In genomic region chr6:132798820-132799538, GRCh38 we compare ENCODE assay signal across 8 cellular contexts. TPM values are rescaled to one million over a fixed set of nuclear protein-coding genes. Genes with fewer than 3 reads are reported as not detected.
DNase-seq lines count a peak whose midpoint lies in the region; ATAC-seq, FAIRE-seq and TF ChIP-seq lines count a peak whose summit lies in the region.

No MANE protein-coding gene starts in this region.

- H3K4me1 Mint-ChIP-seq in activated T-helper 2 cell treated with anti-CD3 and anti-CD28 coated beads, Interferon-gamma antibody, Interleukin-2, Interleukin-4, amounts not matched to agents 10 μg/mL and 5 μg/mL and 100 μg/mL, durations not matched to agents 14 hours and 24 hours and 36 hours (ENCODE audit: low read depth): peaks cover 6% of the 10 kb centered on the region
- H3K4me1 Mint-ChIP-seq in neural crest cell: peaks cover 16% of the 10 kb centered on the region

- peaks cover 0 to 5% (median 0%) of the 10 kb centered on the region in 4 donors for H3K36me3 ChIP-seq in transverse colon

- TF ChIP-seq EP300 in transverse colon (IDR thresholded peaks at IDR 0.05; ENCODE audit: low read depth): no peak

- in situ Hi-C loops in transverse colon (cut with MboI; ENCODE audit: low pct_ligation_motif_present in 1 of 4, low pct_unique_long_range_greater_than_20kb in 1 of 4, low sequenced_read_pairs in 3 of 4): loop anchor here in 1 of 4 donors (25.0 kb wide), 1 partner anchor 262 kb away; the partner anchor contains the start of gene TAAR9

- TF ChIP-seq CTCF in foreskin keratinocyte (conservative IDR thresholded peaks at IDR 0.05) (peak; percentile 83), neural crest cell (conservative IDR thresholded peaks at IDR 0.05) (peak; percentile 90), transverse colon (IDR thresholded peaks at IDR 0.05) (peak; percentile 66 to 76 (median 69))

- no peak for FAIRE-seq in RCC 7860 (lab: Jason Lieb, UNC)

- peak overlapping the region; percentile 90 for H3K4me3 Mint-ChIP-seq in activated T-helper 2 cell treated with anti-CD3 and anti-CD28 coated beads, Interferon-gamma antibody, Interleukin-2, Interleukin-4, amounts not matched to agents 10 μg/mL and 5 μg/mL and 100 μg/mL, durations not matched to agents 14 hours and 24 hours and 36 hours (ENCODE audit: low read depth)
- no peak overlapping the region for H3K4me3 Mint-ChIP-seq in neural crest cell

- no peak overlapping the region for H3K27ac Mint-ChIP-seq in activated T-helper 2 cell treated with anti-CD3 and anti-CD28 coated beads, Interferon-gamma antibody, Interleukin-2, Interleukin-4, amounts not matched to agents 10 μg/mL and 5 μg/mL and 100 μg/mL, durations not matched to agents 14 hours and 24 hours and 36 hours
- H3K27ac Mint-ChIP-seq in neural crest cell (ENCODE audit: unreplicated experiment): no peak overlapping the region

- intact Hi-C loops in activated T-helper 2 cell treated with anti-CD3 and anti-CD28 coated beads, Interferon-gamma antibody, Interleukin-2, Interleukin-4, amounts not matched to agents 10 μg/mL and 5 μg/mL and 100 μg/mL, durations not matched to agents 14 hours and 24 hours and 36 hours (cut with micrococcal nuclease): loop anchor here (1.0 kb wide), 3 partner anchors 15 to 269 kb away; partner anchors contain the start of gene RPS12
- intact Hi-C loops in transverse colon (cut with DNase I; ENCODE audit: low total_unique reads): no loop called here

- DNase-seq in DMS79 treated with DMSO at 0.1 percent for 48 hours (lab: John Stamatoyannopoulos, UW) (peak; percentile 74), HUDEP-2 (lab: John Stamatoyannopoulos, UW; ENCODE audit: unreplicated experiment in 76 of 76) (peak in 73 of 76 experiments; percentile 23 to 92 (median 74)), RCC 7860 (ENCODE audit: low spot score) (peak; percentile 34), foreskin keratinocyte (peak in 1 of 2 donors; percentile 75), neural crest cell (ENCODE audit: low read depth, low spot score) (peak; percentile 61), transverse colon (peak; percentile 85)
- peak; percentile 53 for DNase-seq in activated T-helper 2 cell treated with anti-CD3 and anti-CD28 coated beads, Interferon-gamma antibody, Interleukin-2, Interleukin-4, amounts not matched to agents 10 μg/mL and 5 μg/mL and 100 μg/mL, durations not matched to agents 14 hours and 24 hours and 36 hours (ENCODE audit: low spot score)

- no peaks in the 10 kb centered on the region for H3K36me3 Mint-ChIP-seq in activated T-helper 2 cell treated with anti-CD3 and anti-CD28 coated beads, Interferon-gamma antibody, Interleukin-2, Interleukin-4, amounts not matched to agents 10 μg/mL and 5 μg/mL and 100 μg/mL, durations not matched to agents 14 hours and 24 hours and 36 hours (ENCODE audit: low read depth)
- H3K36me3 Mint-ChIP-seq in neural crest cell (ENCODE audit: low read depth): peaks cover 9% of the 10 kb centered on the region

- ATAC-seq in GM21515 (IDR thresholded peaks at IDR 0.05; ENCODE audit: unreplicated experiment): peak; percentile 86
- peak; percentile 89 for ATAC-seq in foreskin keratinocyte

- H3K4me1 ChIP-seq in foreskin keratinocyte (no peaks in the 10 kb centered on the region), transverse colon (peaks cover 0 to 9% (median 7%) of the 10 kb centered on the region in 4 donors)

- no peaks in the 10 kb centered on the region for H3K27me3 ChIP-seq in foreskin keratinocyte
- H3K27me3 ChIP-seq in transverse colon: no peaks in the 10 kb centered on the region

- peak overlapping the region; percentile 50 to 91 (median 84) for H3K4me3 ChIP-seq in transverse colon

- H3K9me3 ChIP-seq in transverse colon: no peaks in the 10 kb centered on the region

- WGBS in transverse colon (ENCODE audit: low coverage in 1 of 2), 2 donors: 0 to 9% methylated on average over 12 to 17 of the region's 17 CpGs

- TF ChIP-seq POLR2A in transverse colon (IDR thresholded peaks at IDR 0.05): no peak

- H3K27ac ChIP-seq in foreskin keratinocyte (peak overlapping the region; percentile 21), transverse colon (no peak overlapping the region)

- H3K27me3 Mint-ChIP-seq in activated T-helper 2 cell treated with anti-CD3 and anti-CD28 coated beads, Interferon-gamma antibody, Interleukin-2, Interleukin-4, amounts not matched to agents 10 μg/mL and 5 μg/mL and 100 μg/mL, durations not matched to agents 14 hours and 24 hours and 36 hours (ENCODE audit: low read depth): peaks cover 8% of the 10 kb centered on the region
- no peaks in the 10 kb centered on the region for H3K27me3 Mint-ChIP-seq in neural crest cell (ENCODE audit: low read depth)

- peaks cover 6% of the 10 kb centered on the region for H3K9me3 Mint-ChIP-seq in activated T-helper 2 cell treated with anti-CD3 and anti-CD28 coated beads, Interferon-gamma antibody, Interleukin-2, Interleukin-4, amounts not matched to agents 10 μg/mL and 5 μg/mL and 100 μg/mL, durations not matched to agents 14 hours and 24 hours and 36 hours
- H3K9me3 Mint-ChIP-seq in neural crest cell: peaks cover 8% of the 10 kb centered on the region

RNA-seq across cellular contexts. Expression of gene SLC18B1, which starts 0.5 kb away (rescaled TPM):
- total RNA-seq in activated T-helper 2 cell treated with anti-CD3 and anti-CD28 coated beads, Interferon-gamma antibody, Interleukin-2, Interleukin-4, amounts not matched to agents 10 μg/mL and 5 μg/mL and 100 μg/mL, durations not matched to agents 14 hours and 24 hours and 36 hours: 3.6 TPM in 2 replicates
- total RNA-seq in foreskin keratinocyte (14.1 and 14.8 TPM in 2 replicates), neural crest cell (18.4 and 18.8 TPM in 2 replicates), transverse colon (10 to 100 TPM in 2 of 4 donors, 1 to 10 TPM in 2; 1.6 to 16.0 (median 10.3) TPM)
- 8.3 and 8.7 TPM in 2 replicates for polyA plus RNA-seq in foreskin keratinocyte

RNA-seq across cellular contexts. Expression of gene RPS12, which starts 15.4 kb away (rescaled TPM):
- 1,179 and 1,223 TPM in 2 replicates for total RNA-seq in activated T-helper 2 cell treated with anti-CD3 and anti-CD28 coated beads, Interferon-gamma antibody, Interleukin-2, Interleukin-4, amounts not matched to agents 10 μg/mL and 5 μg/mL and 100 μg/mL, durations not matched to agents 14 hours and 24 hours and 36 hours
- total RNA-seq in foreskin keratinocyte (1,900 and 1,921 TPM in 2 replicates), neural crest cell (1,164 and 1,167 TPM in 2 replicates), transverse colon (1,000 to 10,000 TPM in 2 of 4 donors, 100 to 1,000 TPM in 2; 237 to 1,280 (median 781) TPM)
- polyA plus RNA-seq in foreskin keratinocyte: 3,040 and 3,224 TPM in 2 replicates

RNA-seq across cellular contexts. Expression of gene VNN2, which starts 41.3 kb away (rescaled TPM):
- 4.7 and 5.0 TPM in 2 replicates for total RNA-seq in activated T-helper 2 cell treated with anti-CD3 and anti-CD28 coated beads, Interferon-gamma antibody, Interleukin-2, Interleukin-4, amounts not matched to agents 10 μg/mL and 5 μg/mL and 100 μg/mL, durations not matched to agents 14 hours and 24 hours and 36 hours
- not detected in 2 replicates for total RNA-seq in foreskin keratinocyte
- polyA plus RNA-seq in foreskin keratinocyte: not detected in 2 replicates
- not detected in 2 replicates for total RNA-seq in neural crest cell
- 1 to 10 TPM; 1.1 to 3.2 (median 2.8) TPM for total RNA-seq in transverse colon
